ENCODE assay signal across 8 cellular contexts in the genomic region with DNA sequence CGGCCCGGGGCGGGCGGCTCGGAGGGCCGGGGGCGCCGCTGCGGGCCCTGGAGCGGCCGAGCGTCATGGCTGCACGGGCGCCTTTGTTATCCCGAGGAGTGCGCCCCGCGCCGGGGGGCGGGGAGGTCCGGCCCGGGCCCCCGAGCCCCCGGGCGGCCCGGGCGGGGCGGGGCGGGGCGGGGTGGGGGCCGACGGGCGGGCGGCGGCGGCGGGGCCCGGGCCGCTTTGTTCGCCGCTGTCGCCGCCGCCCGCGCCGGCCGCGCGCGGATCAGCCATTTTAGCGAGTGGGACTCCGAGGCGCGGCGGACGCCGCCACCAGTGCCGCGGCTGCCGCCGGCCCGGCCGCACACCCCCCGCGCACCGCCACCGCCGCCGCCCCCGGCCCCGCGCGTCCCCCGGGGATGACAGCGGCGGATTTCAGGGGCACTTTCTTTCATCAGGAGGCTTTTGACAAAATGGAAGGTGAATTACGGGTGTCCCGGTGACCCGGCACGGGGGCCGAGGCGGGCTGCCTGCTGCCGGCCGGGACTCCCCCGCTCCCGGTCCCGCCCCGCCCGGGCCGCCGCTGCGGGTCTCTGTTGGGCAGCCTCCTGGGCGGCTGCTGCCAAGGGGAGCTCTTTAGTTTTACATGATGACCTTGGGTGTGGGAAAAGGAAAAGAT. TPM values are rescaled to one million over a fixed set of nuclear protein-coding genes. Genes with fewer than 3 reads are reported as not detected.
DNase-seq lines count a peak whose midpoint lies in the region; ATAC-seq, FAIRE-seq and TF ChIP-seq lines count a peak whose summit lies in the region.

No MANE protein-coding gene starts in this region.

- peaks cover 9% of the 10 kb centered on the region for H3K27me3 ChIP-seq in GM23338 (ENCODE audit: insufficient read depth)
- H3K27me3 ChIP-seq in endodermal cell (ENCODE audit: control insufficient read depth, insufficient read depth, low read length, poor library complexity, severe bottlenecking), result no peaks in the 10 kb centered on the region
- no peaks in the 10 kb centered on the region for H3K27me3 ChIP-seq in neuron (ENCODE audit: insufficient read depth, low read length)
- H3K27me3 ChIP-seq in pancreas, result no peaks in the 10 kb centered on the region

- H3K79me2 ChIP-seq in GM23338 (replicated peaks; ENCODE audit: insufficient read depth), result peaks cover 19% of the 10 kb centered on the region

- DNase-seq in GM10266 (ENCODE audit: extremely low spot score), result peak; percentile 39
- DNase-seq in GM23338 (ENCODE audit: low spot score), result no peak
- no peak for DNase-seq in RWPE1 (ENCODE audit: low spot score)
- no peak for DNase-seq in endodermal cell
- no peak for DNase-seq in pancreas
- DNase-seq in NCI-H1436 treated with DMSO at 0.1 percent for 48 hours (lab: John Stamatoyannopoulos, UW), result no peak

- CTCF ChIA-PET in RWPE1 (lab: Yijun Ruan, JAX), result interaction anchor here (1.3 to 1.6 kb wide), 2 partner anchors 98 to 212 kb away, joined by 6 to 7 read pairs; no protein-coding TSS in a partner anchor

- no peaks in the 10 kb centered on the region for H3K9me2 ChIP-seq in GM23338 (ENCODE audit: insufficient read depth)

- H4K20me1 ChIP-seq in GM23338 (replicated peaks; ENCODE audit: insufficient read depth), result peaks cover 9% of the 10 kb centered on the region; the same call in 1 of the 2 replicates

- no peaks in the 10 kb centered on the region for H3F3A ChIP-seq in GM23338 (replicated peaks; ENCODE audit: low read depth)

- POLR2A ChIA-PET in RWPE1 (lab: Yijun Ruan, JAX; ENCODE audit: low non-redundant PET), result no interaction called here

- peaks cover 9% of the 10 kb centered on the region for H3K27me3 Mint-ChIP-seq in GM23338 (ENCODE audit: insufficient read depth, low read depth, poor library complexity)
- peaks cover 10% of the 10 kb centered on the region for H3K27me3 Mint-ChIP-seq in endodermal cell (ENCODE audit: insufficient read depth)

- H3K9me3 ChIP-seq in endodermal cell (ENCODE audit: control insufficient read depth, low read length) (no peaks in the 10 kb centered on the region), neuron (ENCODE audit: low read length) (no peaks in the 10 kb centered on the region), pancreas (no peaks in the 10 kb centered on the region)

- TF ChIP-seq CTCF in GM10266 (IDR thresholded peaks at IDR 0.05; ENCODE audit: control insufficient read depth, insufficient read depth, low read depth, missing control alignments) (no peak), GM23338 (conservative IDR thresholded peaks at IDR 0.05; ENCODE audit: low read depth in 2 of 2) (no peak), RWPE1 (conservative IDR thresholded peaks at IDR 0.05; ENCODE audit: low read depth) (no peak), endodermal cell (conservative IDR thresholded peaks at IDR 0.05) (no peak), pancreas (IDR thresholded peaks at IDR 0.05) (no peak)

- FAIRE-seq in pancreas (lab: Jason Lieb, UNC), result no peak

- peaks cover 18% of the 10 kb centered on the region for H3K4me1 Mint-ChIP-seq in GM23338
- H3K4me1 Mint-ChIP-seq in endodermal cell, result peaks cover 23% of the 10 kb centered on the region

- H3K4me2 ChIP-seq in GM23338, result peak overlapping the region; percentile 82

- ATAC-seq in GM23338 (no peak), pancreas (no peak), HG02938 (IDR thresholded peaks at IDR 0.05; ENCODE audit: unreplicated experiment) (no peak)

- H3K4me3 ChIP-seq in GM23338 (peak overlapping the region; percentile 69), endodermal cell (ENCODE audit: low read length) (peak overlapping the region; percentile 91), neuron (ENCODE audit: low read length) (peak overlapping the region; percentile 86), pancreas (peak overlapping the region in 2 of 4 donors; percentile 48 to 51)

- no peak overlapping the region for H2AFZ ChIP-seq in GM23338
- H2AFZ ChIP-seq in neuron (ENCODE audit: low read depth, low read length), result no peak overlapping the region

- H3K36me3 Mint-ChIP-seq in GM23338 (ENCODE audit: low read depth) (peaks cover 44% of the 10 kb centered on the region), endodermal cell (ENCODE audit: low read depth) (peaks cover 34% of the 10 kb centered on the region)

- peaks cover 8% of the 10 kb centered on the region for H3K36me3 ChIP-seq in GM23338 (ENCODE audit: insufficient read depth)
- H3K36me3 ChIP-seq in endodermal cell (ENCODE audit: control insufficient read depth, insufficient read depth, low read length), result peaks cover 20% of the 10 kb centered on the region
- peaks cover 5% of the 10 kb centered on the region for H3K36me3 ChIP-seq in neuron (ENCODE audit: insufficient read depth, low read length)
- H3K36me3 ChIP-seq in pancreas, result no peaks in the 10 kb centered on the region

- H3K4me3 Mint-ChIP-seq in GM23338, result peak overlapping the region; percentile 91
- peak overlapping the region; percentile 71 for H3K4me3 Mint-ChIP-seq in endodermal cell

- intact Hi-C loops in pancreas (cut with DNase I), result no loop called here

- H3K4me1 ChIP-seq in GM23338 (ENCODE audit: insufficient read depth) (0 out of 2 replicates have a peak, but pooled peaks cover 3% of the 10 kb centered on the region), endodermal cell (ENCODE audit: control insufficient read depth, insufficient read depth, low read length) (no peaks in the 10 kb centered on the region), neuron (ENCODE audit: insufficient read depth, low read length) (peaks cover 11% of the 10 kb centered on the region), pancreas (no peaks in the 10 kb centered on the region)

- H3K27ac ChIP-seq in GM23338 (ENCODE audit: low read depth) (no peak overlapping the region), RWPE1 (peak overlapping the region; percentile 88), endodermal cell (ENCODE audit: low read depth, low read length) (no peak overlapping the region), pancreas (no peak overlapping the region)

- peak overlapping the region; percentile 89 for H3K27ac Mint-ChIP-seq in GM23338
- peak overlapping the region; percentile 80 for H3K27ac Mint-ChIP-seq in endodermal cell

- H3K9me3 Mint-ChIP-seq in GM23338 (peaks cover 4% of the 10 kb centered on the region; the same call in 1 of the 3 replicates), endodermal cell (peaks cover 9% of the 10 kb centered on the region)

- WGBS in endodermal cell (ENCODE audit: insufficient coverage in 1 of 2, insufficient read length in 1 of 2), 2 experiments, result 0% methylated on average over 56 of the region's 94 CpGs; no CpG with 5 or more reads in 1 of the 2 experiments
- 0 to 30% methylated on average over 24 to 77 of the region's 94 CpGs for WGBS in pancreas, 2 donors

- H3K9ac ChIP-seq in endodermal cell (ENCODE audit: extremely low read depth, low read length, poor library complexity, severe bottlenecking), result peak overlapping the region; percentile 59

TF ChIP-seq in GM23338, 12 proteins besides CTCF, POLR2A, EP300 and RAD21 (continues in another document):
- TF ChIP-seq ZNF331 (CRISPR knock-in tag; IDR thresholded peaks at IDR 0.05; ENCODE audit: low read depth), result no peak
- TF ChIP-seq EZH2phosphoT487 (IDR thresholded peaks at IDR 0.05; ENCODE audit: unreplicated experiment), result no peak
- no peak for TF ChIP-seq ZNF114 (CRISPR knock-in tag; IDR thresholded peaks at IDR 0.05)
- no peak for TF ChIP-seq STAT1 (IDR thresholded peaks at IDR 0.05; ENCODE audit: unreplicated experiment)
- no peak for TF ChIP-seq POLR2AphosphoS5 (IDR thresholded peaks at IDR 0.05; ENCODE audit: low read depth)

RNA-seq across cellular contexts. Expression of gene HMGB3, which starts 1.2 kb away (rescaled TPM):
- total RNA-seq in GM23338 (2014; rRNA removed; shearing (Covaris generic)), result 126 and 140 TPM in 2 replicates
- polyA plus RNA-seq in GM23338 (2016; fragmentation: Nextera tagmentation; extraction: Ambion mirVana), result 630 and 633 TPM in 2 replicates
- total RNA-seq in endodermal cell, result 100 to 1,000 TPM; 220 to 413 TPM
- polyA plus RNA-seq in endodermal cell (2013, experiment 1 of 2), result 220 TPM
- 196 TPM for polyA plus RNA-seq in endodermal cell (2013, experiment 2 of 2)
- 10 to 100 TPM in 2 of 6 donors, 1 to 10 TPM in 4; 3.9 to 12.8 (median 5.5) TPM for total RNA-seq in pancreas
- polyA plus RNA-seq in pancreas, result 10 to 100 TPM in 1 of 2 donors, 1 to 10 TPM in 1; 9.5 to 17.4 TPM
